In genomic region chr4:185797596-185797995, GRCh38 we compare ENCODE assay signal across 20 cellular contexts. TPM values are rescaled to one million over a fixed set of nuclear protein-coding genes. Genes with fewer than 3 reads are reported as not detected.
A peak's percentile ranks its signal among the peaks of the same experiment; 100 is the strongest.
DNase-seq lines count a peak whose midpoint lies in the region; ATAC-seq and TF ChIP-seq lines count a peak whose summit lies in the region.
"Had no signal": no experiment of that assay in that cellular context is flagged by ENCODE, and none has a peak within 500 bp of the region (broad histone marks: within the 10 kb centered on the region; RNA-seq: fewer than 3 reads in every experiment).

No MANE protein-coding gene starts in this region.

- intact Hi-C loops in cardiac septum (cut with DNase I): no loop called here
- intact Hi-C loops in heart left ventricle (cut with DNase I): loop anchor here in 3 of 10 donors (10.0 kb wide), 2 partner anchors 143 to 227 kb away; no protein-coding TSS in a partner anchor
- intact Hi-C loops in transverse colon (cut with DNase I; ENCODE audit: low total_unique reads): loop anchor here (10.0 kb wide), 1 partner anchor 143 kb away; no protein-coding TSS in a partner anchor
- intact Hi-C loops in gastrocnemius medialis (cut with DNase I; ENCODE audit: low total_unique reads): no loop called here

- H3K79me2 ChIP-seq in osteoblast (ENCODE audit: insufficient read depth, low read length): no peaks in the 10 kb centered on the region

- no peak overlapping the region for H3K4me3 Mint-ChIP-seq in mesothelial cell of epicardium
- H3K4me3 Mint-ChIP-seq: CD14-positive monocyte, H9, HFFc6 had no signal

- TF ChIP-seq EP300 in transverse colon (IDR thresholded peaks at IDR 0.05; ENCODE audit: low read depth): no peak

- no peaks in the 10 kb centered on the region for H3K9me3 ChIP-seq in cardiac muscle cell (ENCODE audit: low read depth)
- H3K9me3 ChIP-seq in heart left ventricle: no peaks in the 10 kb centered on the region
- no peaks in the 10 kb centered on the region for H3K9me3 ChIP-seq in transverse colon
- H3K9me3 ChIP-seq in gastrocnemius medialis: no peaks in the 10 kb centered on the region
- no peaks in the 10 kb centered on the region for H3K9me3 ChIP-seq in osteoblast (ENCODE audit: low read depth, low read length)

- H3K4me1 Mint-ChIP-seq in mesothelial cell of epicardium: peaks cover 46% of the 10 kb centered on the region
- H3K4me1 Mint-ChIP-seq: CD14-positive monocyte had no signal

- H3K27me3 ChIP-seq in cardiac muscle cell (no peaks in the 10 kb centered on the region), heart left ventricle (no peaks in the 10 kb centered on the region), transverse colon (no peaks in the 10 kb centered on the region), gastrocnemius medialis (no peaks in the 10 kb centered on the region), osteoblast (ENCODE audit: insufficient read depth, low read length) (no peaks in the 10 kb centered on the region)

- ATAC-seq in heart left ventricle (peak in 2 of 4 donors; percentile 1 to 2), GM19023 (IDR thresholded peaks at IDR 0.05; ENCODE audit: unreplicated experiment) (no peak), gastrocnemius medialis (no peak)
- ATAC-seq: HepG2 had no signal

- H3K36me3 ChIP-seq in cardiac muscle cell (no peaks in the 10 kb centered on the region), heart left ventricle (peaks cover 0 to 28% (median 0%) of the 10 kb centered on the region in 9 donors), transverse colon (no peaks in the 10 kb centered on the region), gastrocnemius medialis (no peaks in the 10 kb centered on the region), osteoblast (ENCODE audit: insufficient read depth, low read length) (no peaks in the 10 kb centered on the region)

- H3K27ac ChIP-seq in cardiac muscle cell (peak overlapping the region; percentile 70), heart left ventricle (peak overlapping the region in 10 of 12 donors; percentile 22 to 87 (median 64)), transverse colon (peak overlapping the region in 3 of 4 donors; percentile 29 to 64 (median 51)), gastrocnemius medialis (no peak overlapping the region), osteoblast (ENCODE audit: low read depth, low read length) (no peak overlapping the region)

- H4K20me1 ChIP-seq in osteoblast (ENCODE audit: insufficient read depth, low read length): no peaks in the 10 kb centered on the region

- peaks cover 3% of the 10 kb centered on the region for H3K27me3 Mint-ChIP-seq in mesothelial cell of epicardium (ENCODE audit: low read depth)

- 50 to 67% (median 59%) methylated on average over 5 of the region's 5 CpGs for WGBS in heart left ventricle, 4 donors
- WGBS in transverse colon (ENCODE audit: low coverage in 1 of 2), 2 donors: 89 to 92% methylated on average over 5 of the region's 5 CpGs

- no peaks in the 10 kb centered on the region for H3K36me3 Mint-ChIP-seq in mesothelial cell of epicardium
- H3K36me3 Mint-ChIP-seq: CD14-positive monocyte had no signal

- TF ChIP-seq POLR2A in heart left ventricle (IDR thresholded peaks at IDR 0.05) (no peak), transverse colon (IDR thresholded peaks at IDR 0.05) (no peak), gastrocnemius medialis (IDR thresholded peaks at IDR 0.05) (no peak)

- H3K9me3 Mint-ChIP-seq in mesothelial cell of epicardium: no peaks in the 10 kb centered on the region
- H3K9me3 Mint-ChIP-seq: H9, HFFc6 had no signal

- H3K4me1 ChIP-seq in cardiac muscle cell (ENCODE audit: low read depth) (peaks cover 35% of the 10 kb centered on the region), heart left ventricle (peaks cover 7 to 88% (median 25%) of the 10 kb centered on the region in 12 donors), transverse colon (no peaks in the 10 kb centered on the region), gastrocnemius medialis (no peaks in the 10 kb centered on the region), osteoblast (ENCODE audit: insufficient read depth, low read length) (peaks cover 18% of the 10 kb centered on the region)

- H3K4me3 ChIP-seq in cardiac muscle cell (no peak overlapping the region), heart left ventricle (peak overlapping the region in 6 of 12 donors; percentile 7 to 37 (median 15)), transverse colon (no peak overlapping the region), gastrocnemius medialis (no peak overlapping the region), osteoblast (ENCODE audit: insufficient read depth, low read length) (no peak overlapping the region)

- DNase-seq in cardiac muscle cell (ENCODE audit: low read depth in 1 of 2, low spot score in 1 of 2): no peak
- no peak for DNase-seq in cardiac septum (ENCODE audit: low spot score)
- no peak for DNase-seq in heart left ventricle
- no peak for DNase-seq in mesothelial cell of epicardium (ENCODE audit: low spot score in 2 of 2, unreplicated experiment in 2 of 2)
- DNase-seq in transverse colon: no peak
- DNase-seq in gastrocnemius medialis: no peak
- no peak for DNase-seq in osteoblast (ENCODE audit: insufficient read length, low spot score, missing footprints)
- DNase-seq: DMS79, H9, HFFc6, KBM-7, NCI-H1092 treated with DMSO at 0.1 percent for 48 hours, NCI-H1436 treated with DMSO at 0.1 percent for 48 hours, NCI-H1930, NCI-H2227 treated with DMSO at 0.1 percent for 48 hours, NCI-H510A treated with DMSO at 0.1 percent for 48 hours, SHP77 treated with DMSO at 0.1 percent for 48 hours had no signal

- peak overlapping the region; percentile 0 for H3K27ac Mint-ChIP-seq in mesothelial cell of epicardium
- H3K27ac Mint-ChIP-seq: CD14-positive monocyte, HFFc6 had no signal

- TF ChIP-seq CTCF in cardiac muscle cell (IDR thresholded peaks at IDR 0.05; ENCODE audit: low read depth, low read length) (no peak), heart left ventricle (IDR thresholded peaks at IDR 0.05) (no peak), mesothelial cell of epicardium (IDR thresholded peaks at IDR 0.05; ENCODE audit: unreplicated experiment) (no peak), transverse colon (IDR thresholded peaks at IDR 0.05) (no peak), gastrocnemius medialis (IDR thresholded peaks at IDR 0.05 in 4 of 5, conservative IDR thresholded peaks at IDR 0.05 in 1 of 5) (no peak), osteoblast (IDR thresholded peaks at IDR 0.05; ENCODE audit: extremely low read depth, low read depth, low read length) (no peak)

- H2AFZ ChIP-seq in osteoblast (ENCODE audit: low read length): no peak overlapping the region

- in situ Hi-C loops in transverse colon (cut with MboI; ENCODE audit: low pct_ligation_motif_present in 1 of 4, low pct_unique_long_range_greater_than_20kb in 1 of 4, low sequenced_read_pairs in 3 of 4): no loop called here
- in situ Hi-C loops in gastrocnemius medialis (cut with MboI; ENCODE audit: low sequenced_read_pairs in 4 of 4): no loop called here

- no peak overlapping the region for H3K4me2 ChIP-seq in osteoblast (ENCODE audit: insufficient read depth, low read length)

RNA-seq across cellular contexts. Expression of gene SORBS2, which starts 14.4 kb away (rescaled TPM):
- 318 and 453 TPM in 2 replicates for total RNA-seq in cardiac muscle cell
- 470 and 545 TPM in 2 replicates for polyA plus RNA-seq in cardiac muscle cell
- 1,779 TPM for total RNA-seq in cardiac septum
- total RNA-seq in heart left ventricle: 1,000 to 10,000 TPM in 7 of 9 donors, 100 to 1,000 TPM in 2; 966 to 2,158 (median 1,443) TPM
- polyA plus RNA-seq in heart left ventricle: 100 to 1,000 TPM; 254 to 473 TPM
- total RNA-seq in mesothelial cell of epicardium: 9.2 to 11.0 TPM (median 10.1 TPM) in 3 replicates
- 100 to 1,000 TPM in 3 of 4 donors, 10 to 100 TPM in 1; 92.7 to 234 (median 122) TPM for total RNA-seq in transverse colon
- 10 to 100 TPM; 15.3 to 64.5 (median 17.4) TPM for total RNA-seq in gastrocnemius medialis
- 50.7 and 85.0 TPM in 2 replicates for total RNA-seq in osteoblast
- polyA plus RNA-seq: CD14-positive monocyte had no signal

Comparison
In these comparisons a context has a peak if more than half of its experiments do, and no peak if none do; other contexts are left out.
1. H3K27ac ChIP-seq: peak in cardiac muscle cell (single experiment), heart left ventricle (10 of 12) and transverse colon (3 of 4); none in gastrocnemius medialis (0 of 4) and osteoblast (single experiment).